ENCODE assay signal across 8 cellular contexts in genomic region chr2:17538022-17538843, GRCh38. TPM values are rescaled to one million over a fixed set of nuclear protein-coding genes. Genes with fewer than 3 reads are reported as not detected.
DNase-seq lines count a peak whose midpoint lies in the region; ATAC-seq and TF ChIP-seq lines count a peak whose summit lies in the region.

No MANE protein-coding gene starts in this region.

- H3K36me3 ChIP-seq in GM06990 (ENCODE audit: control insufficient read depth, insufficient read depth, low read length) (no peaks in the 10 kb centered on the region), ascending aorta (no peaks in the 10 kb centered on the region), tibial artery (no peaks in the 10 kb centered on the region)

- H3K27ac ChIP-seq in ascending aorta (no peak overlapping the region), tibial artery (peak overlapping the region; percentile 61 to 77)

- intact Hi-C loops in ascending aorta (cut with DNase I), result no loop called here
- intact Hi-C loops in tibial artery (cut with DNase I; ENCODE audit: low total_unique reads), result no loop called here

- TF ChIP-seq CTCF in GM06990 (IDR thresholded peaks at IDR 0.05; ENCODE audit: insufficient read depth, low read length, poor library complexity, severe bottlenecking) (no peak), ascending aorta (IDR thresholded peaks at IDR 0.05) (no peak), tibial artery (IDR thresholded peaks at IDR 0.05) (no peak)

- H3K27me3 ChIP-seq in GM06990 (replicated peaks; ENCODE audit: control insufficient read depth, insufficient read depth, low read length), result peaks cover 2% of the 10 kb centered on the region
- H3K27me3 ChIP-seq in ascending aorta, result no peaks in the 10 kb centered on the region
- H3K27me3 ChIP-seq in tibial artery, result peaks cover 0 to 5% of the 10 kb centered on the region in 2 donors

- peak; percentile 38 for ATAC-seq in HG02678 (IDR thresholded peaks at IDR 0.05; ENCODE audit: unreplicated experiment)

- H3K4me3 ChIP-seq in GM06990 (replicated peaks; ENCODE audit: low read depth, low read length), result peak overlapping the region; percentile 46
- H3K4me3 ChIP-seq in ascending aorta, result peak overlapping the region; percentile 36 to 75
- H3K4me3 ChIP-seq in tibial artery, result peak overlapping the region; percentile 52 to 62

- DNase-seq in GM06990 (ENCODE audit: extremely low read depth, insufficient read length), result no peak
- no peak for DNase-seq in ascending aorta (ENCODE audit: low spot score in 2 of 2)
- peak; percentile 53 for DNase-seq in inferior parietal cortex (ENCODE audit: extremely low spot score)
- no peak for DNase-seq in tibial artery
- DNase-seq in NCI-H345 treated with DMSO at 0.1 percent for 48 hours (lab: John Stamatoyannopoulos, UW; ENCODE audit: unreplicated experiment), result no peak
- no peak for DNase-seq in GOT3 (lab: John Stamatoyannopoulos, UW)
- DNase-seq in NCI-H345 (lab: John Stamatoyannopoulos, UW), result no peak

- H3K4me1 ChIP-seq in ascending aorta, result no peaks in the 10 kb centered on the region
- peaks cover 0 to 34% (median 14%) of the 10 kb centered on the region in 4 donors for H3K4me1 ChIP-seq in tibial artery

- H3K9me3 ChIP-seq in ascending aorta (no peaks in the 10 kb centered on the region), tibial artery (no peaks in the 10 kb centered on the region)

RNA-seq across cellular contexts. Expression of gene VSNL1, which starts 2.3 kb away (rescaled TPM):
- total RNA-seq in ascending aorta, result not detected

RNA-seq across cellular contexts. Expression of gene RAD51AP2, which starts 20.0 kb away (rescaled TPM):
- not detected for total RNA-seq in ascending aorta

Comparison
In these comparisons a context has a peak if more than half of its experiments do, and no peak if none do; other contexts are left out.
1. H3K27ac ChIP-seq: peak in tibial artery (2 of 2); none in ascending aorta (0 of 2).
2. Peak in every context shown above with its lines, with median percentiles within 50 percentile points of each other: H3K4me3 ChIP-seq.